In genomic region chr7:88075216-88075615, GRCh38 we compare ENCODE assay signal across 18 cellular contexts.
"Had no signal": no experiment of that assay in that cellular context is flagged by ENCODE, and none has a peak within 500 bp of the region (broad histone marks: within the 10 kb centered on the region; RNA-seq: fewer than 3 reads in every experiment).

No MANE protein-coding gene starts in this region.

- H3K4me1 ChIP-seq: esophagus squamous epithelium, gastroesophageal sphincter, stomach had no signal

- H3K9me3 ChIP-seq: esophagus squamous epithelium, gastroesophageal sphincter, stomach, thoracic aorta had no signal

- H3K27ac Mint-ChIP-seq: dendritic cell treated with granulocyte-macrophage colony-stimulating factor and Interleukin-4, amounts not matched to agents 40 ng/mL and 50 ng/mL, for 4 days; naive thymus-derived CD8-positive, alpha-beta T cell had no signal

- DNase-seq: esophagus squamous epithelium; foreskin fibroblast; head of caudate nucleus; left colon; left ventricle myocardium superior; naive thymus-derived CD8-positive, alpha-beta T cell; posterior cingulate gyrus; stimulated activated CD4-positive, alpha-beta T cell treated with anti-CD3 and anti-CD28 coated beads, Interleukin-2, amount 100 ng/mL, for 24 hours; stimulated activated naive CD4-positive, alpha-beta T cell; stomach; substantia nigra; trophoblast cell had no signal

- H3K27me3 Mint-ChIP-seq: dendritic cell treated with granulocyte-macrophage colony-stimulating factor and Interleukin-4, amounts not matched to agents 40 ng/mL and 50 ng/mL, for 4 days had no signal

- H3K4me3 Mint-ChIP-seq: dendritic cell treated with granulocyte-macrophage colony-stimulating factor and Interleukin-4, amounts not matched to agents 40 ng/mL and 50 ng/mL, for 4 days; naive thymus-derived CD8-positive, alpha-beta T cell had no signal

- H3K27ac ChIP-seq: esophagus squamous epithelium, gastroesophageal sphincter, hepatocyte, skin epidermis, stomach, thoracic aorta had no signal

- H3K4me3 ChIP-seq: esophagus squamous epithelium, gastroesophageal sphincter, hepatocyte, skin epidermis, stomach, thoracic aorta had no signal

- ATAC-seq: gastroesophageal sphincter; left colon; left ventricle myocardium superior; naive thymus-derived CD8-positive, alpha-beta T cell; sciatic nerve had no signal

- H3K27me3 ChIP-seq: esophagus squamous epithelium, gastroesophageal sphincter, hepatocyte, stomach had no signal

- H3K36me3 ChIP-seq: esophagus squamous epithelium, gastroesophageal sphincter, stomach, thoracic aorta had no signal
